Comparison of ENCODE assay signal across 8 cellular contexts in genomic region chr16:85610446-85611204, GRCh38. TPM values are rescaled to one million over a fixed set of nuclear protein-coding genes. Genes with fewer than 3 reads are reported as not detected.
DNase-seq lines count a peak whose midpoint lies in the region; ATAC-seq and TF ChIP-seq lines count a peak whose summit lies in the region.

No MANE protein-coding gene starts in this region.

- H3K27me3 ChIP-seq in WERI-Rb-1 (ENCODE audit: insufficient read depth, low read depth, severe bottlenecking), result no peaks in the 10 kb centered on the region
- no peaks in the 10 kb centered on the region for H3K27me3 ChIP-seq in breast epithelium

- peak; percentile 75 for TF ChIP-seq CTCF in WERI-Rb-1 (IDR thresholded peaks at IDR 0.05; ENCODE audit: low read depth, low read length)
- TF ChIP-seq CTCF in breast epithelium (IDR thresholded peaks at IDR 0.05), result peak; percentile 97 to 99 (median 99)

- peak overlapping the region; percentile 99 for H3K27ac ChIP-seq in WERI-Rb-1
- H3K27ac ChIP-seq in breast epithelium, result peak overlapping the region; percentile 98 to 99
- peak overlapping the region in 16 of 21 experiments; percentile 62 to 93 (median 86) for H3K27ac ChIP-seq in skin epidermis

- H3K4me3 ChIP-seq in WERI-Rb-1 (ENCODE audit: low read depth, low read length) (peak overlapping the region; percentile 38), breast epithelium (peak overlapping the region; percentile 56 to 79 (median 70)), skin epidermis (peak overlapping the region; percentile 22 to 71 (median 59))

- DNase-seq in G401 (ENCODE audit: low spot score), result peak; percentile 87
- peak; percentile 87 for DNase-seq in NCI-H2171 (lab: John Stamatoyannopoulos, UW)
- DNase-seq in WERI-Rb-1, result peak; percentile 83
- peak; percentile 89 to 92 for DNase-seq in breast epithelium (ENCODE audit: low spot score in 2 of 2)
- peak; percentile 79 for DNase-seq in iPS-NIHi7 (ENCODE audit: extremely low spot score)

- H3K4me1 ChIP-seq in breast epithelium, result peaks cover 17 to 26% of the 10 kb centered on the region in 2 donors

- ATAC-seq in HG03039 (IDR thresholded peaks at IDR 0.05; ENCODE audit: unreplicated experiment), result peak; percentile 36
- ATAC-seq in GM18519 (IDR thresholded peaks at IDR 0.05; ENCODE audit: low FRiP score, unreplicated experiment), result no peak

- intact Hi-C loops in breast epithelium (cut with DNase I; ENCODE audit: low total_unique reads), result loop anchor here (10.0 kb wide), 1 partner anchor 56 kb away; no protein-coding TSS in a partner anchor

- in situ Hi-C loops in G401 (cut with HindIII; ENCODE audit: low sequenced_read_pairs), result no loop called here

- TF ChIP-seq POLR2A in breast epithelium (IDR thresholded peaks at IDR 0.05), result no peak

- H3K9me3 ChIP-seq in WERI-Rb-1 (ENCODE audit: severe bottlenecking), result no peaks in the 10 kb centered on the region
- no peaks in the 10 kb centered on the region for H3K9me3 ChIP-seq in breast epithelium

- H3K36me3 ChIP-seq in WERI-Rb-1, result peaks cover 15% of the 10 kb centered on the region
- no peaks in the 10 kb centered on the region for H3K36me3 ChIP-seq in breast epithelium

RNA-seq across cellular contexts. Expression of gene GSE1, which starts 2.5 kb away (rescaled TPM):
- total RNA-seq in G401 (2014; rRNA removed; shearing (Covaris generic)), result 22.8 and 35.6 TPM in 2 replicates
- 100 to 1,000 TPM in 1 of 3 donors, 10 to 100 TPM in 2; 52.3 to 105 (median 60.7) TPM for total RNA-seq in breast epithelium
